9 cellular contexts compared by ENCODE assay signal in the genomic region with DNA sequence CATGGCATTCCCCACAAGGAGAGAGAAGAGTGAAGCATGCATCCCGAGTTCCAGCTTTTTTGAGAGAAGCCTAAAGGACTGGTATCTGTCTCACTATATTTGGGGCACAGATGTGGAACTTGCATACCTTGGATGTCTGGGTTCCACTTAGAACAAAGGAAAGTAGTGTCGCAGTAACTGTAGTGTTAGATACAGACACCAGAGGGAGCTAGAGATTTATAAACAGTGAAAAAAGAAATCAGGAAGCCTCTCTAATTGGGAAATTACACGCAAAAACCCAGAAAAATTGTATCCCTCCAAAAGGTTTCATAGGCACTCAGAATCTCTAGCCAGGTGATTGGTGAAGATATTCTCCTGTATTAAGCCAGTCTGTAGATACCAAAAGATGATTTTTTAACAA. TPM values are rescaled to one million over a fixed set of nuclear protein-coding genes. Genes with fewer than 3 reads are reported as not detected.
DNase-seq lines count a peak whose midpoint lies in the region; ATAC-seq and TF ChIP-seq lines count a peak whose summit lies in the region.
"Had no signal": no experiment of that assay in that cellular context is flagged by ENCODE, and none has a peak within 500 bp of the region (broad histone marks: within the 10 kb centered on the region; RNA-seq: fewer than 3 reads in every experiment).

No MANE protein-coding gene starts in this region.

- no peak for TF ChIP-seq POLR2A in HCT116 (IDR thresholded peaks at IDR 0.05; ENCODE audit: borderline replicate concordance, extremely low read depth, insufficient read depth, insufficient read length)

- no peak overlapping the region for H3K27ac ChIP-seq in HCT116 (ENCODE audit: low read depth, low read length)

- H4K20me1 ChIP-seq in HCT116 (ENCODE audit: insufficient read depth), result no peaks in the 10 kb centered on the region

- H3K9ac ChIP-seq in HCT116 (ENCODE audit: low read length), result no peak overlapping the region

- H3K27me3 ChIP-seq in HCT116 (ENCODE audit: insufficient read depth, low read length), result no peaks in the 10 kb centered on the region
- H3K27me3 ChIP-seq in MG63, result no peaks in the 10 kb centered on the region

- RAD21 ChIA-PET in HCT116 (lab: Charles Lee; ENCODE audit: low non-redundant PET in 1 of 2, low total read pairs in 2 of 2, uncharacterized antibody in 2 of 2, unreplicated experiment in 2 of 2), result no interaction called here

- POLR2A ChIA-PET in HCT116 (lab: Charles Lee), result no interaction called here

- peak overlapping the region; percentile 54 for H2AFZ ChIP-seq in HCT116 (ENCODE audit: low read depth, low read length, poor library complexity, severe bottlenecking)

- CTCF ChIA-PET in HCT116 (lab: Charles Lee), result interaction anchor here (0.8 to 1.4 kb wide), 2 partner anchors 9 to 248 kb away, joined by 3 read pairs; no protein-coding TSS in a partner anchor

- peak; percentile 71 for TF ChIP-seq RAD21 in HCT116 (IDR thresholded peaks at IDR 0.05; ENCODE audit: low read depth)

- H3K4me3 ChIP-seq in HCT116 (replicated peaks in 1 of 2; ENCODE audit: low read depth in 1 of 2, low read length in 2 of 2) (no peak overlapping the region), MG63 (no peak overlapping the region)

- BruUV-seq in HCT116 (replicated peaks; lab: Mats Ljungman, UMichigan), result no TSS peak

- no peaks in the 10 kb centered on the region for H3K4me1 ChIP-seq in HCT116 (ENCODE audit: control insufficient read depth in 1 of 2, insufficient read depth in 2 of 2, low read length in 2 of 2)

- DNase-seq in COR-L47 (lab: John Stamatoyannopoulos, UW) (peak; percentile 5), HCT116 (ENCODE audit: low read depth, low spot score) (peak; percentile 7), SK-MEL-5 (ENCODE audit: low read depth, low spot score) (peak; percentile 46), inferior parietal cortex (ENCODE audit: extremely low spot score) (peak; percentile 42), MG63 (no peak), NCI-H2171 treated with DMSO at 0.1 percent for 48 hours (lab: John Stamatoyannopoulos, UW) (no peak)
- no peak for DNase-seq in activated CD4-positive, alpha-beta T cell treated with anti-CD3 and anti-CD28 coated beads for 4 hours
- DNase-seq in activated CD8-positive, alpha-beta memory T cell treated with anti-CD3 and anti-CD28 coated beads, Interleukin-2, amount 50 U/mL, for 48 hours, result no peak

- H3K79me2 ChIP-seq in HCT116 (ENCODE audit: insufficient read depth, low read length), result no peaks in the 10 kb centered on the region

- H3K9me3 ChIP-seq in HCT116 (ENCODE audit: control insufficient read depth in 1 of 2, insufficient read depth in 1 of 2, low read depth in 1 of 2, low read length in 2 of 2), result no peaks in the 10 kb centered on the region
- no peaks in the 10 kb centered on the region for H3K9me3 ChIP-seq in MG63

- ATAC-seq in HCT116, result no peak; the same call in 1 of the 2 replicates

- H3K36me3 ChIP-seq in HCT116 (ENCODE audit: control insufficient read depth in 1 of 2, insufficient read depth in 2 of 2, low read length in 2 of 2), result no peaks in the 10 kb centered on the region
- H3K36me3 ChIP-seq in MG63, result no peaks in the 10 kb centered on the region

- intact Hi-C loops in HCT116 (cut with micrococcal nuclease), result loop anchor here (5.0 kb wide), 1 partner anchor 1782 kb away; no protein-coding TSS in a partner anchor

- in situ Hi-C loops in SK-MEL-5 (cut with HindIII; ENCODE audit: low pct_unique_long_range_greater_than_20kb, low sequenced_read_pairs), result no loop called here

- H3K9me2 ChIP-seq in HCT116 (ENCODE audit: insufficient read depth), result no peaks in the 10 kb centered on the region

- H3K4me2 ChIP-seq in HCT116 (ENCODE audit: low read length), result no peak overlapping the region

- peak; percentile 35 to 64 (median 45); a peak in 5 of 6 replicates for TF ChIP-seq CTCF in HCT116 (IDR thresholded peaks at IDR 0.05 in 2 of 3, conservative IDR thresholded peaks at IDR 0.05 in 1 of 3; ENCODE audit: borderline replicate concordance in 1 of 3, insufficient read depth in 1 of 3, low read depth in 2 of 3, low read length in 2 of 3)

TF ChIP-seq in HCT116, 20 proteins besides CTCF, POLR2A, EP300 and RAD21:
- TF ChIP-seq CBX3 (IDR thresholded peaks at IDR 0.05; ENCODE audit: low read depth) (no peak), SIN3A (IDR thresholded peaks at IDR 0.05; ENCODE audit: low read depth) (no peak), YY1 (IDR thresholded peaks at IDR 0.05; ENCODE audit: extremely low read depth, insufficient replicate concordance, low read depth, low read length) (no peak), ATF3 (IDR thresholded peaks at IDR 0.05) (no peak), EGR1 (IDR thresholded peaks at IDR 0.05; ENCODE audit: low read depth) (no peak)
- TF ChIP-seq, protein P1, sequence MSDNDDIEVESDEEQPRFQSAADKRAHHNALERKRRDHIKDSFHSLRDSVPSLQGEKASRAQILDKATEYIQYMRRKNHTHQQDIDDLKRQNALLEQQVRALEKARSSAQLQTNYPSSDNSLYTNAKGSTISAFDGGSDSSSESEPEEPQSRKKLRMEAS (IDR thresholded peaks at IDR 0.05), result no peak

RNA-seq across cellular contexts. Expression of gene AGTR2, which starts 34.4 kb away (rescaled TPM):
- not detected for total RNA-seq in HCT116 (2021; ENCODE audit: unreplicated experiment)
- polyA plus RNA-seq in HCT116 (2012), result not detected in 2 replicates
- not detected in 2 replicates for total RNA-seq in SK-MEL-5 (2014; rRNA removed; shearing (Covaris generic))
- polyA plus RNA-seq in SK-MEL-5 (2015; cell fraction: cytosol; rRNA removed), result not detected in 2 replicates
- polyA plus RNA-seq in SK-MEL-5 (2015; cell fraction: nucleus; rRNA removed), result not detected in 2 replicates
- not detected in 2 replicates for total RNA-seq in MG63 (2014; rRNA removed; shearing (Covaris generic); ENCODE audit: low replicate concordance)
- polyA plus RNA-seq: IgD-negative memory B cell had no signal

Comparison
In these comparisons a context has a peak if more than half of its experiments do, and no peak if none do; other contexts are left out.
1. DNase-seq: peak in COR-L47 (single experiment), HCT116 (single experiment), SK-MEL-5 (single experiment) and inferior parietal cortex (single experiment); none in MG63 (single experiment), activated CD4-positive, alpha-beta T cell treated with anti-CD3 and anti-CD28 coated beads for 4 hours (0 of 2), activated CD8-positive, alpha-beta memory T cell treated with anti-CD3 and anti-CD28 coated beads, Interleukin-2, amount 50 U/mL, for 48 hours (single experiment) and NCI-H2171 treated with DMSO at 0.1 percent for 48 hours (single experiment).